Comparison of ENCODE assay signal across 19 cellular contexts in genomic region chrX:69232945-69233344, GRCh38.
DNase-seq lines count a peak whose midpoint lies in the region; ATAC-seq lines count a peak whose summit lies in the region.
"Had no signal": no experiment of that assay in that cellular context is flagged by ENCODE, and none has a peak within 500 bp of the region (broad histone marks: within the 10 kb centered on the region; RNA-seq: fewer than 3 reads in every experiment).

No MANE protein-coding gene starts in this region.

- ATAC-seq in natural killer cell treated with Interleukin-12 subunit alpha and Interleukin-12 subunit beta and Interleukin-15 and Interleukin-18, amount 100 ng/mL, for 72 hours, result no peak
- ATAC-seq: activated naive CD4-positive, alpha-beta T cell treated with anti-CD3 and anti-CD28 coated beads, Interleukin-2, amount 50 U/mL, for 72 hours; activated T-cell treated with anti-CD3 and anti-CD28 coated beads, Interleukin-2, amount 50 U/mL, for 72 hours had no signal

- no peak overlapping the region for H3K27ac Mint-ChIP-seq in natural killer cell treated with Interleukin-12 subunit alpha and Interleukin-12 subunit beta and Interleukin-15 and Interleukin-18, amount 100 ng/mL, for 72 hours
- H3K27ac Mint-ChIP-seq in CD8-positive, alpha-beta memory T cell, result no peak overlapping the region
- H3K27ac Mint-ChIP-seq: activated naive CD4-positive, alpha-beta T cell treated with anti-CD3 and anti-CD28 coated beads, Interleukin-2, amount 50 U/mL, for 72 hours; activated T-cell treated with anti-CD3 and anti-CD28 coated beads, Interleukin-2, amount 50 U/mL, for 72 hours; endodermal cell; progenitor cell of endocrine pancreas had no signal

- peaks cover 0 to 11% of the 10 kb centered on the region in 2 donors for H3K27me3 Mint-ChIP-seq in natural killer cell treated with Interleukin-12 subunit alpha and Interleukin-12 subunit beta and Interleukin-15 and Interleukin-18, amount 100 ng/mL, for 72 hours
- peaks cover 0 to 3% of the 10 kb centered on the region in 2 donors for H3K27me3 Mint-ChIP-seq in CD8-positive, alpha-beta memory T cell

- no peaks in the 10 kb centered on the region for H3K9me3 ChIP-seq in CD8-positive, alpha-beta memory T cell (ENCODE audit: low read length)
- H3K9me3 ChIP-seq: BE2C, suprapubic skin had no signal

- no peaks in the 10 kb centered on the region for H3K4me1 Mint-ChIP-seq in natural killer cell treated with Interleukin-12 subunit alpha and Interleukin-12 subunit beta and Interleukin-15 and Interleukin-18, amount 100 ng/mL, for 72 hours (ENCODE audit: low read depth in 2 of 2)
- H3K4me1 Mint-ChIP-seq in CD8-positive, alpha-beta memory T cell, result no peaks in the 10 kb centered on the region
- H3K4me1 Mint-ChIP-seq: endodermal cell had no signal

- H3K4me3 Mint-ChIP-seq in natural killer cell treated with Interleukin-12 subunit alpha and Interleukin-12 subunit beta and Interleukin-15 and Interleukin-18, amount 100 ng/mL, for 72 hours, result no peak overlapping the region
- no peak overlapping the region for H3K4me3 Mint-ChIP-seq in CD8-positive, alpha-beta memory T cell
- H3K4me3 Mint-ChIP-seq: activated T-cell treated with anti-CD3 and anti-CD28 coated beads, Interleukin-2, amount 50 U/mL, for 72 hours; endodermal cell had no signal

- H3K27ac ChIP-seq in CD8-positive, alpha-beta memory T cell (ENCODE audit: low read depth, low read length), result no peak overlapping the region
- H3K27ac ChIP-seq: 22Rv1, suprapubic skin had no signal

- H3K36me3 ChIP-seq in CD8-positive, alpha-beta memory T cell (ENCODE audit: insufficient read depth, low read length), result no peaks in the 10 kb centered on the region
- H3K36me3 ChIP-seq: BE2C, suprapubic skin had no signal

- CTCF ChIA-PET in CD8-positive, alpha-beta memory T cell (lab: Charles Lee), result interaction anchor here (0.8 to 3.0 kb wide), 2 partner anchors 11 to 139 kb away, joined by 3 to 12 read pairs; no protein-coding TSS in a partner anchor

- POLR2A ChIA-PET in CD8-positive, alpha-beta memory T cell (lab: Charles Lee), result no interaction called here

- no peaks in the 10 kb centered on the region for H3K4me1 ChIP-seq in CD8-positive, alpha-beta memory T cell (ENCODE audit: insufficient read depth, low read length)
- H3K4me1 ChIP-seq: BE2C, suprapubic skin had no signal

- no peaks in the 10 kb centered on the region for H3K9me3 Mint-ChIP-seq in natural killer cell treated with Interleukin-12 subunit alpha and Interleukin-12 subunit beta and Interleukin-15 and Interleukin-18, amount 100 ng/mL, for 72 hours
- H3K9me3 Mint-ChIP-seq in CD8-positive, alpha-beta memory T cell, result no peaks in the 10 kb centered on the region
- H3K9me3 Mint-ChIP-seq: activated naive CD4-positive, alpha-beta T cell treated with anti-CD3 and anti-CD28 coated beads, Interleukin-2, amount 50 U/mL, for 72 hours; activated T-cell treated with anti-CD3 and anti-CD28 coated beads, Interleukin-2, amount 50 U/mL, for 72 hours had no signal

- H3K27me3 ChIP-seq in CD8-positive, alpha-beta memory T cell (ENCODE audit: insufficient read depth, low read length, poor library complexity, severe bottlenecking), result no peaks in the 10 kb centered on the region
- H3K27me3 ChIP-seq: BE2C, suprapubic skin had no signal

- H3K4me3 ChIP-seq in CD8-positive, alpha-beta memory T cell (ENCODE audit: low read length), result no peak overlapping the region
- H3K4me3 ChIP-seq: suprapubic skin had no signal

- in situ Hi-C loops in SK-MEL-5 (cut with HindIII; ENCODE audit: low pct_unique_long_range_greater_than_20kb, low sequenced_read_pairs), result no loop called here

- no peaks in the 10 kb centered on the region for H3K36me3 Mint-ChIP-seq in natural killer cell treated with Interleukin-12 subunit alpha and Interleukin-12 subunit beta and Interleukin-15 and Interleukin-18, amount 100 ng/mL, for 72 hours
- no peaks in the 10 kb centered on the region for H3K36me3 Mint-ChIP-seq in CD8-positive, alpha-beta memory T cell
- H3K36me3 Mint-ChIP-seq: activated naive CD4-positive, alpha-beta T cell treated with anti-CD3 and anti-CD28 coated beads, Interleukin-2, amount 50 U/mL, for 72 hours had no signal

- DNase-seq in DMS53 (lab: John Stamatoyannopoulos, UW) (peak; percentile 5), DMS53 treated with DMSO at 0.1 percent for 48 hours (lab: John Stamatoyannopoulos, UW; ENCODE audit: unreplicated experiment) (no peak), NCI-H1105 treated with DMSO at 0.1 percent for 48 hours (lab: John Stamatoyannopoulos, UW) (peak; percentile 46), SK-MEL-5 (ENCODE audit: low read depth, low spot score) (peak; percentile 7), kidney tubule cell (ENCODE audit: low spot score) (peak; percentile 29), NCI-H128 (lab: John Stamatoyannopoulos, UW; ENCODE audit: unreplicated experiment) (no peak)
- no peak for DNase-seq in natural killer cell treated with Interleukin-12 subunit alpha and Interleukin-12 subunit beta and Interleukin-15 and Interleukin-18, amount 100 ng/mL, for 72 hours (ENCODE audit: low spot score)
- no peak for DNase-seq in CD8-positive, alpha-beta memory T cell
- DNase-seq: activated CD4-positive, CD25-positive, alpha-beta regulatory T cell; activated CD8-positive, alpha-beta memory T cell treated with anti-CD3 and anti-CD28 coated beads for 24 hours; activated T-cell treated with anti-CD3 and anti-CD28 coated beads, Interleukin-2, amount 50 U/mL, for 72 hours; BE2C; endodermal cell; SHP77; stimulated activated CD8-positive, alpha-beta memory T cell treated with anti-CD3 and anti-CD28 coated beads, Interleukin-4, amount 100 ng/mL, for 48 hours had no signal

Comparison
In these comparisons a context has a peak if more than half of its experiments do, and no peak if none do; other contexts are left out.
1. DNase-seq: peak in DMS53 (single experiment), NCI-H1105 treated with DMSO at 0.1 percent for 48 hours (single experiment), SK-MEL-5 (single experiment) and kidney tubule cell (single experiment); none in DMS53 treated with DMSO at 0.1 percent for 48 hours (single experiment), natural killer cell treated with Interleukin-12 subunit alpha and Interleukin-12 subunit beta and Interleukin-15 and Interleukin-18, amount 100 ng/mL, for 72 hours (single experiment), CD8-positive, alpha-beta memory T cell (0 of 5) and NCI-H128 (single experiment).